In the genomic region with DNA sequence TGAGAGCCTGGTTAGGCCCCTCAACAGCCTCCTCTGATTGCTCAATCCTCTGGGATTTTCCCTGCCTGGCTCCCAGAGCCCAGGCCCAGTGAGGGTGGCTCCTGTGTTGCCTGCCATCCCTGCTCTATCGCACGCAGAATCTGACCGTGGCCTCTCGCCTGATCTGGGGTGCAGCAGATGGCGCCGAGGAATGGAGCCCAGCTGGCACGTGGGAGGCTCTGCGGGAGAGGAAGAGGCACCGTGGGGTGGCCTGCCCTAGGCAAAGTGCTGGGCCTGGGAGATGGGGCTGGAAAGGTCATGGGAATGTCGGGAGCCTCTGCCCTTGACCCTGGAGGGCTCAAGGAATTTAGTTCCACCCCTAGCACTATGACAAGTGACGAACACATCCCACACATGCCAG, we compare ENCODE assay signal across 22 cellular contexts.
"Had no signal": no experiment of that assay in that cellular context is flagged by ENCODE, and none has a peak within 500 bp of the region (broad histone marks: within the 10 kb centered on the region; RNA-seq: fewer than 3 reads in every experiment).

No MANE protein-coding gene starts in this region.

- H3K27ac ChIP-seq: colonic mucosa, hepatocyte, psoas muscle, spleen, thoracic aorta, transverse colon had no signal

- ATAC-seq: left cardiac atrium; left ventricle myocardium superior; psoas muscle; sciatic nerve; stimulated activated naive B cell treated with anti-CD40 and anti-IgM and Interleukin-4, amounts not matched to agents 10 μg/mL and 1 μg/mL and 100 μg/mL, for 72 hours; stimulated activated naive CD8-positive, alpha-beta T cell treated with anti-CD3 and anti-CD28 coated beads, Interleukin-15, amount 100 ng/mL, for 72 hours had no signal

- DNase-seq: colonic mucosa; dermis blood vessel endothelial cell; effector CD4-positive, alpha-beta T cell; endodermal cell; foreskin melanocyte; head of caudate nucleus; kidney; left cardiac atrium; left ventricle myocardium superior; mesenchymal stem cell; midbrain; psoas muscle; retina; spleen; stimulated activated CD4-positive, alpha-beta T cell treated with anti-CD3 and anti-CD28 coated beads, Interleukin-2, amount 100 ng/mL, for 24 hours; stimulated activated CD4-positive, alpha-beta T cell treated with anti-CD3 and anti-CD28 coated beads, Interleukin-4, amount 100 ng/mL, for 4 hours; stimulated activated naive B cell treated with anti-CD40 and anti-IgM and Interleukin-4, amounts not matched to agents 10 μg/mL and 1 μg/mL and 100 μg/mL, for 72 hours; stimulated activated naive CD8-positive, alpha-beta T cell treated with anti-CD3 and anti-CD28 coated beads, Interleukin-15, amount 100 ng/mL, for 72 hours; transverse colon had no signal
